1 cellular context compared by ENCODE assay signal in the genomic region with DNA sequence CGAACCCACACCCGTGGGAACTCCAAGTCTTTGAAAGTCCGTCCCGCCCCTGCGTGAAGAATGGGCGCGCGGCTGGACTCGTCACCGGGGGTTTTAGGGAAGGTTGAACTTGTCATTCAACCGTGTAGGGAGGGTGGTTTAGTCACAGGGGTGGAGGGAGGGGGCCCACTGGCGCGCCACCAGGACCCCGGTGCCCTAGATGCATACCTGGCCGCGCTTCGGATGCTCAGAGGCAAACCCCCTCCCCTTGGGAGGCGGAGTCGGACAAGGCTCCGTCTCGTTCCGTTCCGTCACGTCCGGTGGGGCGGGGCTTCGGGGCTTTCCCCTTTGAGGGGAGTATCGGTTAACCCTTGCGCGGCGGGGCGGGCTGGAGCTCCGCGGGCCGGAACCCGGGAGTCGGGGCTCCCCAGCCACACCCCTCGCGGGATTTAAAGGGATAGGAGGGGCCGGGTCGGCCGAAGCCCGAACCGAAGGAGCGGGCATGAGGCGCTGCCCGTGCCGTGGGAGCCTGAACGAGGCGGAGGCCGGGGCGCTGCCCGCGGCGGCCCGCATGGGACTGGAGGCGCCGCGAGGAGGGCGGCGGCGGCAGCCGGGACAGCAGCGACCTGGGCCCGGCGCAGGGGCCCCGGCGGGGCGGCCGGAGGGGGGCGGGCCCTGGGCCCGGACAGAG.
TF ChIP-seq lines count a peak whose summit lies in the region.

A gene (minus strand): TSS at position 232 of the 670 bp plus-strand sequence. CDS start 2,254 bp downstream, outside the sequence.
A gene (plus strand): TSS at position 458 of the 670 bp plus-strand sequence. CDS start 24 bp downstream, at position 482.

TF ChIP-seq in HEK293, 187 proteins besides CTCF, POLR2A, EP300 and RAD21 (continued from another document):
- TF ChIP-seq, protein P1, sequence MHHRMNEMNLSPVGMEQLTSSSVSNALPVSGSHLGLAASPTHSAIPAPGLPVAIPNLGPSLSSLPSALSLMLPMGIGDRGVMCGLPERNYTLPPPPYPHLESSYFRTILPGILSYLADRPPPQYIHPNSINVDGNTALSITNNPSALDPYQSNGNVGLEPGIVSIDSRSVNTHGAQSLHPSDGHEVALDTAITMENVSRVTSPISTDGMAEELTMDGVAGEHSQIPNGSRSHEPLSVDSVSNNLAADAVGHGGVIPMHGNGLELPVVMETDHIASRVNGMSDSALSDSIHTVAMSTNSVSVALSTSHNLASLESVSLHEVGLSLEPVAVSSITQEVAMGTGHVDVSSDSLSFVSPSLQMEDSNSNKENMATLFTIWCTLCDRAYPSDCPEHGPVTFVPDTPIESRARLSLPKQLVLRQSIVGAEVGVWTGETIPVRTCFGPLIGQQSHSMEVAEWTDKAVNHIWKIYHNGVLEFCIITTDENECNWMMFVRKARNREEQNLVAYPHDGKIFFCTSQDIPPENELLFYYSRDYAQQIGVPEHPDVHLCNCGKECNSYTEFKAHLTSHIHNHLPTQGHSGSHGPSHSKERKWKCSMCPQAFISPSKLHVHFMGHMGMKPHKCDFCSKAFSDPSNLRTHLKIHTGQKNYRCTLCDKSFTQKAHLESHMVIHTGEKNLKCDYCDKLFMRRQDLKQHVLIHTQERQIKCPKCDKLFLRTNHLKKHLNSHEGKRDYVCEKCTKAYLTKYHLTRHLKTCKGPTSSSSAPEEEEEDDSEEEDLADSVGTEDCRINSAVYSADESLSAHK (tag by site-specific recombination; IDR thresholded peaks at IDR 0.05) = no peak
- TF ChIP-seq ZNF830 (tag by site-specific recombination; IDR thresholded peaks at IDR 0.05; ENCODE audit: low read depth) (no peak), ZNF274 (IDR thresholded peaks at IDR 0.05; ENCODE audit: low read length) (no peak), ZNF274 (tag by site-specific recombination; IDR thresholded peaks at IDR 0.05; ENCODE audit: borderline replicate concordance) (no peak), MZF1 (tag by site-specific recombination; IDR thresholded peaks at IDR 0.05; ENCODE audit: borderline replicate concordance) (peak; percentile 14; the same call in 1 of the 2 replicates), ZNF423 (tag by site-specific recombination; IDR thresholded peaks at IDR 0.05) (no peak), TRIM28 (IDR thresholded peaks at IDR 0.05; ENCODE audit: borderline replicate concordance, low read length) (no peak), ZNF335 (tag by site-specific recombination; conservative IDR thresholded peaks at IDR 0.05) (peak; percentile 51; the same call in 1 of the 2 replicates), ZNF701 (tag by site-specific recombination; IDR thresholded peaks at IDR 0.05) (no peak), ZNF324 (tag by site-specific recombination; IDR thresholded peaks at IDR 0.05) (no peak; the same call in none of the 2 replicates), SALL2 (tag by site-specific recombination; IDR thresholded peaks at IDR 0.05; ENCODE audit: borderline replicate concordance) (no peak), ZNF677 (tag by site-specific recombination; IDR thresholded peaks at IDR 0.05) (peak; percentile 67; the same call in 1 of the 2 replicates), ZBTB1 (tag by site-specific recombination; IDR thresholded peaks at IDR 0.05) (no peak), KLF8 (tag by site-specific recombination; IDR thresholded peaks at IDR 0.05) (peak; percentile 99), SP7 (tag by site-specific recombination; IDR thresholded peaks at IDR 0.05) (peak; percentile 64)
- TF ChIP-seq, protein P2, sequence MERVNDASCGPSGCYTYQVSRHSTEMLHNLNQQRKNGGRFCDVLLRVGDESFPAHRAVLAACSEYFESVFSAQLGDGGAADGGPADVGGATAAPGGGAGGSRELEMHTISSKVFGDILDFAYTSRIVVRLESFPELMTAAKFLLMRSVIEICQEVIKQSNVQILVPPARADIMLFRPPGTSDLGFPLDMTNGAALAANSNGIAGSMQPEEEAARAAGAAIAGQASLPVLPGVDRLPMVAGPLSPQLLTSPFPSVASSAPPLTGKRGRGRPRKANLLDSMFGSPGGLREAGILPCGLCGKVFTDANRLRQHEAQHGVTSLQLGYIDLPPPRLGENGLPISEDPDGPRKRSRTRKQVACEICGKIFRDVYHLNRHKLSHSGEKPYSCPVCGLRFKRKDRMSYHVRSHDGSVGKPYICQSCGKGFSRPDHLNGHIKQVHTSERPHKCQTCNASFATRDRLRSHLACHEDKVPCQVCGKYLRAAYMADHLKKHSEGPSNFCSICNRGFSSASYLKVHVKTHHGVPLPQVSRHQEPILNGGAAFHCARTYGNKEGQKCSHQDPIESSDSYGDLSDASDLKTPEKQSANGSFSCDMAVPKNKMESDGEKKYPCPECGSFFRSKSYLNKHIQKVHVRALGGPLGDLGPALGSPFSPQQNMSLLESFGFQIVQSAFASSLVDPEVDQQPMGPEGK (tag by site-specific recombination; IDR thresholded peaks at IDR 0.05) = peak; percentile 98
- TF ChIP-seq, protein P3, sequence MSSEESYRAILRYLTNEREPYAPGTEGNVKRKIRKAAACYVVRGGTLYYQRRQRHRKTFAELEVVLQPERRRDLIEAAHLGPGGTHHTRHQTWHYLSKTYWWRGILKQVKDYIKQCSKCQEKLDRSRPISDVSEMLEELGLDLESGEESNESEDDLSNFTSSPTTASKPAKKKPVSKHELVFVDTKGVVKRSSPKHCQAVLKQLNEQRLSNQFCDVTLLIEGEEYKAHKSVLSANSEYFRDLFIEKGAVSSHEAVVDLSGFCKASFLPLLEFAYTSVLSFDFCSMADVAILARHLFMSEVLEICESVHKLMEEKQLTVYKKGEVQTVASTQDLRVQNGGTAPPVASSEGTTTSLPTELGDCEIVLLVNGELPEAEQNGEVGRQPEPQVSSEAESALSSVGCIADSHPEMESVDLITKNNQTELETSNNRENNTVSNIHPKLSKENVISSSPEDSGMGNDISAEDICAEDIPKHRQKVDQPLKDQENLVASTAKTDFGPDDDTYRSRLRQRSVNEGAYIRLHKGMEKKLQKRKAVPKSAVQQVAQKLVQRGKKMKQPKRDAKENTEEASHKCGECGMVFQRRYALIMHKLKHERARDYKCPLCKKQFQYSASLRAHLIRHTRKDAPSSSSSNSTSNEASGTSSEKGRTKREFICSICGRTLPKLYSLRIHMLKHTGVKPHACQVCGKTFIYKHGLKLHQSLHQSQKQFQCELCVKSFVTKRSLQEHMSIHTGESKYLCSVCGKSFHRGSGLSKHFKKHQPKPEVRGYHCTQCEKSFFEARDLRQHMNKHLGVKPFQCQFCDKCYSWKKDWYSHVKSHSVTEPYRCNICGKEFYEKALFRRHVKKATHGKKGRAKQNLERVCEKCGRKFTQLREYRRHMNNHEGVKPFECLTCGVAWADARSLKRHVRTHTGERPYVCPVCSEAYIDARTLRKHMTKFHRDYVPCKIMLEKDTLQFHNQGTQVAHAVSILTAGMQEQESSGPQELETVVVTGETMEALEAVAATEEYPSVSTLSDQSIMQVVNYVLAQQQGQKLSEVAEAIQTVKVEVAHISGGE (tag by site-specific recombination; conservative IDR thresholded peaks at IDR 0.05; ENCODE audit: low read depth) = peak; percentile 94
- TF ChIP-seq, protein P4, sequence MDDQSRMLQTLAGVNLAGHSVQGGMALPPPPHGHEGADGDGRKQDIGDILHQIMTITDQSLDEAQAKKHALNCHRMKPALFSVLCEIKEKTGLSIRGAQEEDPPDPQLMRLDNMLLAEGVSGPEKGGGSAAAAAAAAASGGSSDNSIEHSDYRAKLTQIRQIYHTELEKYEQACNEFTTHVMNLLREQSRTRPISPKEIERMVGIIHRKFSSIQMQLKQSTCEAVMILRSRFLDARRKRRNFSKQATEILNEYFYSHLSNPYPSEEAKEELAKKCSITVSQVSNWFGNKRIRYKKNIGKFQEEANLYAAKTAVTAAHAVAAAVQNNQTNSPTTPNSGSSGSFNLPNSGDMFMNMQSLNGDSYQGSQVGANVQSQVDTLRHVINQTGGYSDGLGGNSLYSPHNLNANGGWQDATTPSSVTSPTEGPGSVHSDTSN (CRISPR knock-in tag; IDR thresholded peaks at IDR 0.05) = no peak
- TF ChIP-seq, protein P5, sequence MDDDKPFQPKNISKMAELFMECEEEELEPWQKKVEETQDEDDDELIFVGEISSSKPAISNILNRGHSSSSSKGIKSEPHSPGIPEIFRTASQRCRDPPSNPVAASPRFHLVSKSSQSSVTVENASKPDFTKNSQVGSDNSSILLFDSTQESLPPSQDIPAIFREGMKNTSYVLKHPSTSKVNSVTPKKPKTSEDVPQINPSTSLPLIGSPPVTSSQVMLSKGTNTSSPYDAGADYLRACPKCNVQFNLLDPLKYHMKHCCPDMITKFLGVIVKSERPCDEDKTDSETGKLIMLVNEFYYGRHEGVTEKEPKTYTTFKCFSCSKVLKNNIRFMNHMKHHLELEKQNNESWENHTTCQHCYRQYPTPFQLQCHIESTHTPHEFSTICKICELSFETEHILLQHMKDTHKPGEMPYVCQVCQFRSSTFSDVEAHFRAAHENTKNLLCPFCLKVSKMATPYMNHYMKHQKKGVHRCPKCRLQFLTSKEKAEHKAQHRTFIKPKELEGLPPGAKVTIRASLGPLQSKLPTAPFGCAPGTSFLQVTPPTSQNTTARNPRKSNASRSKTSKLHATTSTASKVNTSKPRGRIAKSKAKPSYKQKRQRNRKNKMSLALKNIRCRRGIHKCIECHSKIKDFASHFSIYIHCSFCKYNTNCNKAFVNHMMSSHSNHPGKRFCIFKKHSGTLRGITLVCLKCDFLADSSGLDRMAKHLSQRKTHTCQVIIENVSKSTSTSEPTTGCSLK (tag by site-specific recombination; IDR thresholded peaks at IDR 0.05) = no peak
- TF ChIP-seq, protein P6, sequence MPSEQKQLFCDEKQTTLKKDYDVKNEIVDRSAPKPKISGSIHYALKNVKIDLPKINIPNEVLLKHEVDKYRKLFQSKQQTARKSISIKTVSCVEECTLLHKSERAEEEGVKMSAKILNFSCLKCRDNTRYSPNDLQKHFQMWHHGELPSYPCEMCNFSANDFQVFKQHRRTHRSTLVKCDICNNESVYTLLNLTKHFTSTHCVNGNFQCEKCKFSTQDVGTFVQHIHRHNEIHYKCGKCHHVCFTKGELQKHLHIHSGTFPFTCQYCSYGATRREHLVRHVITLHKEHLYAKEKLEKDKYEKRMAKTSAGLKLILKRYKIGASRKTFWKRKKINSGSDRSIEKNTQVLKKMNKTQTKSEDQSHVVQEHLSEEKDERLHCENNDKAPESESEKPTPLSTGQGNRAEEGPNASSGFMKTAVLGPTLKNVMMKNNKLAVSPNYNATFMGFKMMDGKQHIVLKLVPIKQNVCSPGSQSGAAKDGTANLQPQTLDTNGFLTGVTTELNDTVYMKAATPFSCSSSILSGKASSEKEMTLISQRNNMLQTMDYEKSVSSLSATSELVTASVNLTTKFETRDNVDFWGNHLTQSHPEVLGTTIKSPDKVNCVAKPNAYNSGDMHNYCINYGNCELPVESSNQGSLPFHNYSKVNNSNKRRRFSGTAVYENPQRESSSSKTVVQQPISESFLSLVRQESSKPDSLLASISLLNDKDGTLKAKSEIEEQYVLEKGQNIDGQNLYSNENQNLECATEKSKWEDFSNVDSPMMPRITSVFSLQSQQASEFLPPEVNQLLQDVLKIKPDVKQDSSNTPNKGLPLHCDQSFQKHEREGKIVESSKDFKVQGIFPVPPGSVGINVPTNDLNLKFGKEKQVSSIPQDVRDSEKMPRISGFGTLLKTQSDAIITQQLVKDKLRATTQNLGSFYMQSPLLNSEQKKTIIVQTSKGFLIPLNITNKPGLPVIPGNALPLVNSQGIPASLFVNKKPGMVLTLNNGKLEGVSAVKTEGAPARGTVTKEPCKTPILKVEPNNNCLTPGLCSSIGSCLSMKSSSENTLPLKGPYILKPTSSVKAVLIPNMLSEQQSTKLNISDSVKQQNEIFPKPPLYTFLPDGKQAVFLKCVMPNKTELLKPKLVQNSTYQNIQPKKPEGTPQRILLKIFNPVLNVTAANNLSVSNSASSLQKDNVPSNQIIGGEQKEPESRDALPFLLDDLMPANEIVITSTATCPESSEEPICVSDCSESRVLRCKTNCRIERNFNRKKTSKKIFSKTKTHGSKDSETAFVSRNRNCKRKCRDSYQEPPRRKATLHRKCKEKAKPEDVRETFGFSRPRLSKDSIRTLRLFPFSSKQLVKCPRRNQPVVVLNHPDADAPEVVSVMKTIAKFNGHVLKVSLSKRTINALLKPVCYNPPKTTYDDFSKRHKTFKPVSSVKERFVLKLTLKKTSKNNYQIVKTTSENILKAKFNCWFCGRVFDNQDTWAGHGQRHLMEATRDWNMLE (tag by site-specific recombination; conservative IDR thresholded peaks at IDR 0.05; ENCODE audit: low read depth) = peak; percentile 47; the same call in 1 of the 2 replicates
